ENCODE assay signal across 18 cellular contexts in the genomic region with DNA sequence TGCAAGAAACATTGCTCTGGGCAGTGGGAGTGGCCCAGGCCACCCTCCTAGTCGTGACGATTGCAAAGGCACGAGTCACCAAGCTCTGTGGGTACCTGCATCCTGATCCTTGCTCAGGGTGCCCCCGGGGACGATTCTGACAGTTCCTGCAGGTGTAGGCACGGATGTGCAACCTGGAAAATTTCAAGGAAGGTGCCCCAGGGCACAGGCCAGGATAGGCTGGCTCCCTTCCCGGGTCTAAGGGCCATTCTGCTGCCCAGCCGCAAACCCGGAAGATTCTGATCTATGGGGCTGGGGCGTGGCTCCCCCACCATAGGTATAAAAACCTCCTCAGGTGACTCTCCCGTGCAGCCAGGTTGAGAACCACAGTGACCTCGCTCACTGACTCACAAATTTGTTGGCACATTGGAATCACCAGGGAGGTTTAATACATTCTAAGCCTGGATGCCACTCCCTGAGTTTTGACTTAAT.
DNase-seq lines count a peak whose midpoint lies in the region; ATAC-seq, FAIRE-seq and TF ChIP-seq lines count a peak whose summit lies in the region.
"Had no signal": no experiment of that assay in that cellular context is flagged by ENCODE, and none has a peak within 500 bp of the region (broad histone marks: within the 10 kb centered on the region; RNA-seq: fewer than 3 reads in every experiment).

No MANE protein-coding gene starts in this region.

- dilution Hi-C loops in keratinocyte (cut with MboI; ENCODE audit: extremely low pct_ligation_motif_present, low sequenced_read_pairs) = no loop called here

- no peaks in the 10 kb centered on the region for H3K27me3 Mint-ChIP-seq in GM23338 (ENCODE audit: insufficient read depth, low read depth, poor library complexity)

- H3K4me3 ChIP-seq in Peyer's patch (no peak overlapping the region), keratinocyte (ENCODE audit: control insufficient read depth in 2 of 3, extremely low read depth in 1 of 3, insufficient read depth in 2 of 3, low read depth in 1 of 3, low read length in 3 of 3) (no peak overlapping the region), stomach (no peak overlapping the region), GM23338 (no peak overlapping the region)
- H3K4me3 ChIP-seq: SJCRH30 had no signal

- H2AFZ ChIP-seq in keratinocyte (ENCODE audit: control insufficient read depth, low read length) (no peak overlapping the region), GM23338 (no peak overlapping the region)

- H3K27ac ChIP-seq in Peyer's patch = peak overlapping the region in 3 of 4 donors; percentile 43 to 77 (median 57)
- H3K27ac ChIP-seq in keratinocyte (ENCODE audit: control insufficient read depth, insufficient read depth, low read length) = peak overlapping the region; percentile 92
- peak overlapping the region in 4 of 5 donors; percentile 37 to 80 (median 68) for H3K27ac ChIP-seq in stomach
- H3K27ac ChIP-seq in GM23338 (ENCODE audit: low read depth) = no peak overlapping the region
- H3K27ac ChIP-seq: SJCRH30 had no signal

- peak; percentile 84 for FAIRE-seq in keratinocyte (lab: Jason Lieb, UNC)
- FAIRE-seq: GM19239 had no signal

- H3K4me2 ChIP-seq in keratinocyte (ENCODE audit: control insufficient read depth, extremely low read depth, insufficient read depth, low read depth, low read length) = peak overlapping the region; percentile 79
- no peak overlapping the region for H3K4me2 ChIP-seq in GM23338

- peaks cover under 1% of the 10 kb centered on the region; the same call in 1 of the 3 replicates for H3K9me3 Mint-ChIP-seq in GM23338
- H3K9me3 Mint-ChIP-seq: natural killer cell treated with Interleukin-12 subunit alpha and Interleukin-12 subunit beta and Interleukin-15 and Interleukin-18, amount 100 ng/mL, for 72 hours had no signal

- ATAC-seq in GM23338 = no peak

- H3K4me3 Mint-ChIP-seq in GM23338 = no peak overlapping the region
- H3K4me3 Mint-ChIP-seq: endodermal cell; natural killer cell treated with Interleukin-12 subunit alpha and Interleukin-12 subunit beta and Interleukin-15 and Interleukin-18, amount 100 ng/mL, for 72 hours had no signal

- DNase-seq in ELR (ENCODE audit: low read depth) (peak; percentile 52), Peyer's patch (peak in 2 of 3 donors; percentile 88 to 89), keratinocyte (ENCODE audit: low read depth, low spot score) (peak; percentile 83), stomach (peak; percentile 64), COLO668 (lab: John Stamatoyannopoulos, UW; ENCODE audit: unreplicated experiment) (no peak), GM23338 (ENCODE audit: low spot score) (no peak), NCI-H82 (lab: John Stamatoyannopoulos, UW) (no peak)
- DNase-seq in stimulated activated CD4-positive, alpha-beta T cell treated with anti-CD3 and anti-CD28 coated beads, Interleukin-12 subunit alpha, Interleukin-12 subunit beta, amount 100 ng/mL, for 4 hours = no peak
- DNase-seq: activated CD4-positive, CD25-positive, alpha-beta regulatory T cell treated with anti-CD3 and anti-CD28 coated beads, Interleukin-2, amount 50 U/mL, for 72 hours; cerebellar nuclear complex; endodermal cell; foreskin melanocyte; KBM-7; NCI-H1417 treated with DMSO at 0.1 percent for 48 hours; NCI-H510A had no signal

- TF ChIP-seq POLR2A in Peyer's patch (IDR thresholded peaks at IDR 0.05) = peak in 1 of 2 donors; percentile 14
- TF ChIP-seq POLR2A in stomach (IDR thresholded peaks at IDR 0.05) = no peak

- H3K79me2 ChIP-seq in keratinocyte (ENCODE audit: control insufficient read depth, insufficient read depth, low read length) (no peaks in the 10 kb centered on the region), GM23338 (replicated peaks; ENCODE audit: insufficient read depth) (no peaks in the 10 kb centered on the region)

- 51 to 65% (median 61%) methylated on average over 4 to 12 of the region's 12 CpGs for WGBS in stomach, 5 donors

- no peak for TF ChIP-seq EP300 in stomach (IDR thresholded peaks at IDR 0.05)

- no peaks in the 10 kb centered on the region for H3K9me1 ChIP-seq in keratinocyte (ENCODE audit: control insufficient read depth, extremely low read depth, insufficient read depth, low read length)

- H3K9me3 ChIP-seq in Peyer's patch (no peaks in the 10 kb centered on the region), keratinocyte (ENCODE audit: control insufficient read depth, low read depth, low read length) (no peaks in the 10 kb centered on the region), stomach (no peaks in the 10 kb centered on the region)
- H3K9me3 ChIP-seq: SJCRH30 had no signal

- H3K4me1 Mint-ChIP-seq in GM23338 = no peaks in the 10 kb centered on the region
- H3K4me1 Mint-ChIP-seq: endodermal cell had no signal

- no peaks in the 10 kb centered on the region for H3F3A ChIP-seq in GM23338 (replicated peaks; ENCODE audit: low read depth)

- no peak overlapping the region for H3K9ac ChIP-seq in keratinocyte (ENCODE audit: control insufficient read depth, extremely low read depth, insufficient read depth, low read length)

- no peaks in the 10 kb centered on the region for H3K36me3 ChIP-seq in Peyer's patch
- no peaks in the 10 kb centered on the region for H3K36me3 ChIP-seq in keratinocyte (ENCODE audit: control insufficient read depth in 2 of 2, extremely low read depth in 1 of 2, insufficient read depth in 2 of 2, low read length in 2 of 2)
- no peaks in the 10 kb centered on the region for H3K36me3 ChIP-seq in stomach
- no peaks in the 10 kb centered on the region for H3K36me3 ChIP-seq in GM23338 (ENCODE audit: insufficient read depth)
- H3K36me3 ChIP-seq: SJCRH30 had no signal

- H3K27me3 ChIP-seq in Peyer's patch = no peaks in the 10 kb centered on the region
- no peaks in the 10 kb centered on the region for H3K27me3 ChIP-seq in keratinocyte (ENCODE audit: control insufficient read depth, extremely low read depth, insufficient read depth, low read length)
- no peaks in the 10 kb centered on the region for H3K27me3 ChIP-seq in stomach
- no peaks in the 10 kb centered on the region for H3K27me3 ChIP-seq in GM23338 (ENCODE audit: insufficient read depth)
- H3K27me3 ChIP-seq: SJCRH30 had no signal

- intact Hi-C loops in stomach (cut with DNase I; ENCODE audit: low total_unique reads) = loop anchor here (10.0 kb wide), 1 partner anchor 486 kb away; no protein-coding TSS in a partner anchor

- H4K20me1 ChIP-seq in keratinocyte (ENCODE audit: control insufficient read depth, extremely low read depth, insufficient read depth, low read length) = no peaks in the 10 kb centered on the region
- H4K20me1 ChIP-seq in GM23338 (replicated peaks; ENCODE audit: insufficient read depth) = no peaks in the 10 kb centered on the region

- H3K27ac Mint-ChIP-seq in GM23338 = no peak overlapping the region
- H3K27ac Mint-ChIP-seq: endodermal cell; natural killer cell treated with Interleukin-12 subunit alpha and Interleukin-12 subunit beta and Interleukin-15 and Interleukin-18, amount 100 ng/mL, for 72 hours had no signal

- H3K4me1 ChIP-seq in Peyer's patch (peaks cover 0 to 19% (median 0%) of the 10 kb centered on the region in 4 donors), keratinocyte (ENCODE audit: control insufficient read depth, extremely low read depth, insufficient read depth, low read length) (peaks cover 39% of the 10 kb centered on the region), stomach (peaks cover 6 to 37% (median 19%) of the 10 kb centered on the region in 4 donors), GM23338 (ENCODE audit: insufficient read depth) (no peaks in the 10 kb centered on the region)

- H3K36me3 Mint-ChIP-seq in GM23338 (ENCODE audit: low read depth) = no peaks in the 10 kb centered on the region
- H3K36me3 Mint-ChIP-seq: natural killer cell treated with Interleukin-12 subunit alpha and Interleukin-12 subunit beta and Interleukin-15 and Interleukin-18, amount 100 ng/mL, for 72 hours had no signal

- no peak for TF ChIP-seq CTCF in Peyer's patch (IDR thresholded peaks at IDR 0.05)
- TF ChIP-seq CTCF in keratinocyte (optimal IDR thresholded peaks at IDR 0.05 in 1 of 3, IDR thresholded peaks at IDR 0.05 in 1 of 3, conservative IDR thresholded peaks at IDR 0.05 in 1 of 3; ENCODE audit: extremely low read depth in 1 of 3, insufficient read depth in 2 of 3, low read length in 3 of 3) = no peak
- no peak for TF ChIP-seq CTCF in stomach (IDR thresholded peaks at IDR 0.05)
- TF ChIP-seq CTCF in GM23338 (conservative IDR thresholded peaks at IDR 0.05; ENCODE audit: low read depth in 2 of 2) = no peak

- H3K9me2 ChIP-seq in GM23338 (ENCODE audit: insufficient read depth) = no peaks in the 10 kb centered on the region

TF ChIP-seq in GM23338, 12 proteins besides CTCF, POLR2A, EP300 and RAD21:
- TF ChIP-seq ZNF114 (CRISPR knock-in tag; IDR thresholded peaks at IDR 0.05) = no peak

Comparison
In these comparisons a context has a peak if more than half of its experiments do, and no peak if none do; other contexts are left out.
1. DNase-seq: peak in ELR (single experiment), Peyer's patch (2 of 3), keratinocyte (single experiment) and stomach (single experiment); none in stimulated activated CD4-positive, alpha-beta T cell treated with anti-CD3 and anti-CD28 coated beads, Interleukin-12 subunit alpha, Interleukin-12 subunit beta, amount 100 ng/mL, for 4 hours (single experiment), COLO668 (single experiment), GM23338 (single experiment) and NCI-H82 (single experiment).